ENCODE assay signal across 27 cellular contexts in genomic region chr2:25736899-25737515, GRCh38.
"Had no signal": no experiment of that assay in that cellular context is flagged by ENCODE, and none has a peak within 500 bp of the region (broad histone marks: within the 10 kb centered on the region; RNA-seq: fewer than 3 reads in every experiment).

No MANE protein-coding gene starts in this region.

- H3K27ac Mint-ChIP-seq: dendritic cell treated with granulocyte-macrophage colony-stimulating factor and Interleukin-4, amounts not matched to agents 40 ng/mL and 50 ng/mL, for 4 days; endodermal cell; mesothelial cell of epicardium; nephron; neural progenitor cell; stimulated activated naive B cell treated with anti-CD40 and anti-IgM and Interleukin-4, amounts not matched to agents 10 μg/mL and 1 μg/mL and 100 μg/mL, for 72 hours; type B pancreatic cell had no signal

- DNase-seq: colonic mucosa; effector CD8-positive, alpha-beta T cell; endodermal cell; foreskin fibroblast; heart left ventricle; left cardiac atrium; left lung; mesenchymal stem cell; naive thymus-derived CD4-positive, alpha-beta T cell; sigmoid colon; spleen; stimulated activated CD4-positive, alpha-beta T cell treated with anti-CD3 and anti-CD28 coated beads, Interleukin-4, amount 100 ng/mL, for 4 hours; stimulated activated naive B cell treated with anti-CD40 and anti-IgM and Interleukin-4, amounts not matched to agents 10 μg/mL and 1 μg/mL and 100 μg/mL, for 72 hours; stomach; tibial artery had no signal

- H3K9me3 Mint-ChIP-seq: dendritic cell treated with granulocyte-macrophage colony-stimulating factor and Interleukin-4, amounts not matched to agents 40 ng/mL and 50 ng/mL, for 4 days; endodermal cell; nephron; neural progenitor cell; stimulated activated naive B cell treated with anti-CD40 and anti-IgM and Interleukin-4, amounts not matched to agents 10 μg/mL and 1 μg/mL and 100 μg/mL, for 72 hours; type B pancreatic cell had no signal

- H3K4me3 ChIP-seq: colonic mucosa, gastroesophageal sphincter, heart left ventricle, hepatocyte, left lung, neural progenitor cell, prostate gland, right atrium auricular region, sigmoid colon, spleen, stomach, tibial artery had no signal

- H3K4me1 ChIP-seq: colonic mucosa, gastroesophageal sphincter, prostate gland, right atrium auricular region, sigmoid colon, tibial artery had no signal

- H2AFZ ChIP-seq: hepatocyte, neural progenitor cell had no signal

- H3K36me3 ChIP-seq: colonic mucosa, neural progenitor cell, prostate gland had no signal

- H3K79me2 ChIP-seq: hepatocyte had no signal

- H3K27ac ChIP-seq: colonic mucosa, epithelial cell of prostate, gastroesophageal sphincter, hepatocyte, left lung, neural progenitor cell, prostate gland, right atrium auricular region, sigmoid colon, spleen, stomach, tibial artery had no signal

- ATAC-seq: esophagus mucosa; gastroesophageal sphincter; heart left ventricle; left cardiac atrium; left lung; naive thymus-derived CD4-positive, alpha-beta T cell; stimulated activated naive B cell treated with anti-CD40 and anti-IgM and Interleukin-4, amounts not matched to agents 10 μg/mL and 1 μg/mL and 100 μg/mL, for 72 hours had no signal

- H3K9ac ChIP-seq: neural progenitor cell had no signal

- FAIRE-seq: islet of Langerhans had no signal

- H3K9me3 ChIP-seq: colonic mucosa, gastroesophageal sphincter, left lung, prostate gland, right atrium auricular region, sigmoid colon, spleen, stomach, tibial artery had no signal

- H3K4me2 ChIP-seq: hepatocyte, neural progenitor cell had no signal

- H3K4me3 Mint-ChIP-seq: dendritic cell treated with granulocyte-macrophage colony-stimulating factor and Interleukin-4, amounts not matched to agents 40 ng/mL and 50 ng/mL, for 4 days; endodermal cell; mesothelial cell of epicardium; naive thymus-derived CD4-positive, alpha-beta T cell; nephron; neural progenitor cell; stimulated activated naive B cell treated with anti-CD40 and anti-IgM and Interleukin-4, amounts not matched to agents 10 μg/mL and 1 μg/mL and 100 μg/mL, for 72 hours; type B pancreatic cell had no signal

- H3K27me3 Mint-ChIP-seq: dendritic cell treated with granulocyte-macrophage colony-stimulating factor and Interleukin-4, amounts not matched to agents 40 ng/mL and 50 ng/mL, for 4 days; stimulated activated naive B cell treated with anti-CD40 and anti-IgM and Interleukin-4, amounts not matched to agents 10 μg/mL and 1 μg/mL and 100 μg/mL, for 72 hours; type B pancreatic cell had no signal

- H3K27me3 ChIP-seq: colonic mucosa, gastroesophageal sphincter, heart left ventricle, hepatocyte, left lung, neural progenitor cell, right atrium auricular region, sigmoid colon, spleen, stomach, tibial artery had no signal
